Comparison of ENCODE assay signal across 12 cellular contexts in genomic region chr3:46280105-46280797, GRCh38. TPM values are rescaled to one million over a fixed set of nuclear protein-coding genes. Genes with fewer than 3 reads are reported as not detected.
DNase-seq lines count a peak whose midpoint lies in the region; ATAC-seq lines count a peak whose summit lies in the region.
"Had no signal": no experiment of that assay in that cellular context is flagged by ENCODE, and none has a peak within 500 bp of the region (broad histone marks: within the 10 kb centered on the region; RNA-seq: fewer than 3 reads in every experiment).

No MANE protein-coding gene starts in this region.

- ATAC-seq in activated naive CD8-positive, alpha-beta T cell treated with anti-CD3 and anti-CD28 coated beads, Interleukin-2, amount 50 U/mL, for 24 hours = peak; percentile 74
- no peak for ATAC-seq in HG02840 (IDR thresholded peaks at IDR 0.05; ENCODE audit: low FRiP score, unreplicated experiment)
- ATAC-seq: left lobe of liver had no signal

- DNase-seq in ELR (ENCODE audit: low read depth) = peak; percentile 79
- DNase-seq in RPMI7951 (ENCODE audit: low read depth) = peak; percentile 88
- DNase-seq in activated naive CD8-positive, alpha-beta T cell treated with anti-CD3 and anti-CD28 coated beads, Interleukin-2, amount 50 U/mL, for 24 hours = peak; percentile 52
- peak; percentile 34 for DNase-seq in mucosa of gallbladder (ENCODE audit: low spot score)
- DNase-seq in NCI-H526 treated with DMSO at 0.1 percent for 48 hours (lab: John Stamatoyannopoulos, UW) = no peak
- no peak for DNase-seq in COR-L47 (lab: John Stamatoyannopoulos, UW)
- DNase-seq in mesenteric fat pad (ENCODE audit: low spot score) = no peak
- DNase-seq: cerebellar nuclear complex, DMS79 treated with DMSO at 0.1 percent for 48 hours, SIG-M5 had no signal

- H3K4me1 Mint-ChIP-seq in activated naive CD8-positive, alpha-beta T cell treated with anti-CD3 and anti-CD28 coated beads, Interleukin-2, amount 50 U/mL, for 24 hours = peaks cover 76% of the 10 kb centered on the region

- peaks cover 2% of the 10 kb centered on the region for H3K27me3 Mint-ChIP-seq in activated naive CD8-positive, alpha-beta T cell treated with anti-CD3 and anti-CD28 coated beads, Interleukin-2, amount 50 U/mL, for 24 hours

- peak overlapping the region; percentile 43 for H3K27ac Mint-ChIP-seq in activated naive CD8-positive, alpha-beta T cell treated with anti-CD3 and anti-CD28 coated beads, Interleukin-2, amount 50 U/mL, for 24 hours

- H3K9me3 Mint-ChIP-seq in activated naive CD8-positive, alpha-beta T cell treated with anti-CD3 and anti-CD28 coated beads, Interleukin-2, amount 50 U/mL, for 24 hours = peaks cover 16% of the 10 kb centered on the region

- H3K4me3 Mint-ChIP-seq in activated naive CD8-positive, alpha-beta T cell treated with anti-CD3 and anti-CD28 coated beads, Interleukin-2, amount 50 U/mL, for 24 hours = no peak overlapping the region

- peaks cover 16% of the 10 kb centered on the region for H3K36me3 Mint-ChIP-seq in activated naive CD8-positive, alpha-beta T cell treated with anti-CD3 and anti-CD28 coated beads, Interleukin-2, amount 50 U/mL, for 24 hours (ENCODE audit: low read depth)

RNA-seq across cellular contexts. Expression of gene CCR3, which starts 38.0 kb away (rescaled TPM):
- 0.10 TPM in 1 of 2 replicates, not detected in the other for total RNA-seq in RPMI7951 (2014; rRNA removed; shearing (Covaris generic))
- total RNA-seq in mucosa of gallbladder (not detected), mesenteric fat pad (not detected)
- total RNA-seq: left lobe of liver had no signal

Comparison
In these comparisons a context has a peak if more than half of its experiments do, and no peak if none do; other contexts are left out.
1. DNase-seq: peak in ELR (single experiment), RPMI7951 (single experiment), activated naive CD8-positive, alpha-beta T cell treated with anti-CD3 and anti-CD28 coated beads, Interleukin-2, amount 50 U/mL, for 24 hours (single experiment) and mucosa of gallbladder (single experiment); none in NCI-H526 treated with DMSO at 0.1 percent for 48 hours (single experiment), COR-L47 (single experiment) and mesenteric fat pad (single experiment).